ENCODE assay signal across 1 cellular context in genomic region chr1:200907611-200908097, GRCh38.
TF ChIP-seq lines count a peak whose summit lies in the region.

No MANE protein-coding gene starts in this region.

TF ChIP-seq in GM12878, 131 proteins besides CTCF, POLR2A, EP300 and RAD21 (continued from another document and continues in another):
- TF ChIP-seq ZNF687 (IDR thresholded peaks at IDR 0.05) (peak; percentile 85), ETV6 (conservative IDR thresholded peaks at IDR 0.05 in 1 of 2, IDR thresholded peaks at IDR 0.05 in 1 of 2; ENCODE audit: borderline replicate concordance in 1 of 2, low read depth in 1 of 2) (no peak), BCLAF1 (IDR thresholded peaks at IDR 0.05) (no peak), SREBF1 (IDR thresholded peaks at IDR 0.05; ENCODE audit: low read length) (no peak), PRDM15 (CRISPR knock-in tag; IDR thresholded peaks at IDR 0.05) (no peak), HDGF (IDR thresholded peaks at IDR 0.05) (peak; percentile 36; the same call in 1 of the 2 replicates), HCFC1 (IDR thresholded peaks at IDR 0.05; ENCODE audit: low read length) (no peak), SPI1 (IDR thresholded peaks at IDR 0.05; ENCODE audit: borderline replicate concordance, insufficient read depth, low read depth, low read length) (peak; percentile 75; the same call in 1 of the 2 replicates), REST (IDR thresholded peaks at IDR 0.05; ENCODE audit: low read depth, low read length) (no peak), PBX3 (IDR thresholded peaks at IDR 0.05; ENCODE audit: insufficient replicate concordance, low read depth, low read length) (no peak), ZNF274 (IDR thresholded peaks at IDR 0.05; ENCODE audit: insufficient read depth, insufficient read length) (no peak), CBFB (IDR thresholded peaks at IDR 0.05; ENCODE audit: low read depth) (no peak), TCF7 (IDR thresholded peaks at IDR 0.05; ENCODE audit: borderline replicate concordance) (no peak), SUPT20H (IDR thresholded peaks at IDR 0.05; ENCODE audit: borderline replicate concordance, control insufficient read depth, low read depth, low read length) (no peak), ZNF24 (IDR thresholded peaks at IDR 0.05) (peak; percentile 92), SRF (IDR thresholded peaks at IDR 0.05; ENCODE audit: low read depth in 2 of 2, low read length in 2 of 2) (no peak), ZBTB11 (CRISPR knock-in tag; IDR thresholded peaks at IDR 0.05) (no peak), NFXL1 (IDR thresholded peaks at IDR 0.05; ENCODE audit: borderline replicate concordance) (no peak), PKNOX1 (IDR thresholded peaks at IDR 0.05) (no peak; the same call in 1 of the 2 replicates), PML (IDR thresholded peaks at IDR 0.05; ENCODE audit: low read length) (no peak), LARP7 (IDR thresholded peaks at IDR 0.05) (no peak), USF2 (IDR thresholded peaks at IDR 0.05; ENCODE audit: borderline replicate concordance, low read depth, low read length) (no peak), SUZ12 (IDR thresholded peaks at IDR 0.05; ENCODE audit: unreplicated experiment) (no peak), ZBED1 (IDR thresholded peaks at IDR 0.05; ENCODE audit: borderline replicate concordance) (no peak), POLR2AphosphoS2 (IDR thresholded peaks at IDR 0.05; ENCODE audit: low read depth, low read length) (no peak), FOXM1 (IDR thresholded peaks at IDR 0.05; ENCODE audit: low read depth, low read length) (no peak), SKIL (IDR thresholded peaks at IDR 0.05; ENCODE audit: low read depth, poor library complexity, severe bottlenecking) (peak; percentile 55)
